Comparison of ENCODE assay signal across 26 cellular contexts in the genomic region with DNA sequence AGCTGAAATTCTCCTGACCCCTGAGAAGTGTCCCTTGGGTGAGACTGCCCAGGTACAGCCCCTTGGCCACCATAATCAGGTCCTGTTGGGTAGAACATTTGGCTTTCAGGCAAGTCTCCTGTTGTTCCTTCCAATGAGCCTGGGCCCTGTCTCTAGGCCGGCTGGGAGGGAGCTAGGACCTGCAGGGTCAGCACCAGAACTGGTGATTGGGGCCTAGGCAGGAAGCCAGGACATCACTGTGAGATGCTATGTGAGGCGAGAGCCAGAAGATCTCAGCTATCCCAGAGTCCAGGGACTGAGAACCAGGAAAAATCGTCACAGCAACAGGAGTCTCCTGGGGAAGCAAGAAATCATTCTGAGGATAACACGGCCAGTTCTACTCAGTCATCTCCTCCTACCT. TPM values are rescaled to one million over a fixed set of nuclear protein-coding genes. Genes with fewer than 3 reads are reported as not detected.
DNase-seq lines count a peak whose midpoint lies in the region; ATAC-seq and TF ChIP-seq lines count a peak whose summit lies in the region.
"Had no signal": no experiment of that assay in that cellular context is flagged by ENCODE, and none has a peak within 500 bp of the region (broad histone marks: within the 10 kb centered on the region; RNA-seq: fewer than 3 reads in every experiment).

No MANE protein-coding gene starts in this region.

- DNase-seq in G401 (ENCODE audit: low spot score) (peak; percentile 92), cerebellar cortex (ENCODE audit: low spot score) (peak; percentile 89), heart right ventricle (peak; percentile 40 to 65), neural crest cell (ENCODE audit: low read depth, low spot score) (no peak), occipital lobe (lab: John Stamatoyannopoulos, UW) (no peak), epidermal melanocyte (ENCODE audit: insufficient read length, low spot score) (no peak), colonic mucosa (no peak)
- DNase-seq in activated naive CD8-positive, alpha-beta T cell treated with anti-CD3 and anti-CD28 coated beads for 36 hours: no peak
- DNase-seq: activated CD4-positive, CD25-positive, alpha-beta regulatory T cell treated with anti-CD3 and anti-CD28 coated beads, Interleukin-2, amount 50 U/mL, for 72 hours; activated naive CD4-positive, alpha-beta T cell treated with Interleukin-2 at 50 U/mL for 16 hours; effector CD4-positive, alpha-beta T cell; EL; glutamatergic neuron; mucosa of descending colon; natural killer cell; NCI-H1417 treated with DMSO at 0.1 percent for 48 hours; NCI-H2029 treated with DMSO at 0.1 percent for 48 hours; NK-92 treated with Interleukin-12 subunit alpha and Interleukin-12 subunit beta, amount 100 ng/mL, for 24 hours; stimulated activated CD4-positive, alpha-beta T cell treated with anti-CD3 and anti-CD28 coated beads, Interleukin-2, amount 100 ng/mL, for 24 hours; stimulated activated CD8-positive, alpha-beta memory T cell treated with anti-CD3 and anti-CD28 coated beads, Interleukin-4, amount 100 ng/mL, for 48 hours had no signal

- peaks cover 0 to 5% (median 0%) of the 10 kb centered on the region in 7 donors for H3K27me3 ChIP-seq in heart right ventricle
- no peaks in the 10 kb centered on the region for H3K27me3 ChIP-seq in colonic mucosa

- H3K4me1 Mint-ChIP-seq in neural crest cell: peaks cover 15% of the 10 kb centered on the region
- no peaks in the 10 kb centered on the region for H3K4me1 Mint-ChIP-seq in activated naive CD8-positive, alpha-beta T cell treated with anti-CD3 and anti-CD28 coated beads for 36 hours
- H3K4me1 Mint-ChIP-seq: natural killer cell had no signal

- peaks cover 6 to 49% (median 23%) of the 10 kb centered on the region in 9 donors for H3K4me1 ChIP-seq in heart right ventricle
- no peaks in the 10 kb centered on the region for H3K4me1 ChIP-seq in colonic mucosa

- ATAC-seq in heart right ventricle: peak in 7 of 8 donors; percentile 52 to 75 (median 68)

- H3K27ac ChIP-seq in heart right ventricle (peak overlapping the region in 9 of 10 donors; percentile 27 to 73 (median 52)), colonic mucosa (no peak overlapping the region)
- H3K27ac ChIP-seq: epithelial cell of prostate, HL-60 had no signal

- intact Hi-C loops in heart right ventricle (cut with DNase I) (loop anchor here in 1 of 10 donors (10.0 kb wide), 1 partner anchor 122 kb away; no protein-coding TSS in a partner anchor), colonic mucosa (cut with DNase I) (no loop called here)

- H3K4me3 Mint-ChIP-seq in neural crest cell: no peak overlapping the region
- H3K4me3 Mint-ChIP-seq in activated naive CD8-positive, alpha-beta T cell treated with anti-CD3 and anti-CD28 coated beads for 36 hours: no peak overlapping the region
- H3K4me3 Mint-ChIP-seq: activated T-cell treated with anti-CD3 and anti-CD28 coated beads, Interleukin-2, amount 50 U/mL, for 72 hours; CD4-positive, alpha-beta memory T cell; H9; natural killer cell; stimulated activated naive CD8-positive, alpha-beta T cell treated with anti-CD3 and anti-CD28 coated beads, Interleukin-15, Interleukin-2, amounts not matched to agents 100 ng/mL and 50 ng/mL, for 24 hours had no signal

- H3K4me3 ChIP-seq in heart right ventricle (no peak overlapping the region), colonic mucosa (no peak overlapping the region)
- H3K4me3 ChIP-seq: mucosa of descending colon had no signal

- H3K36me3 ChIP-seq in heart right ventricle (no peaks in the 10 kb centered on the region), colonic mucosa (no peaks in the 10 kb centered on the region)

- in situ Hi-C loops in G401 (cut with HindIII; ENCODE audit: low sequenced_read_pairs): no loop called here

- H3K27me3 Mint-ChIP-seq in neural crest cell (ENCODE audit: low read depth): no peaks in the 10 kb centered on the region
- no peaks in the 10 kb centered on the region for H3K27me3 Mint-ChIP-seq in activated naive CD8-positive, alpha-beta T cell treated with anti-CD3 and anti-CD28 coated beads for 36 hours
- H3K27me3 Mint-ChIP-seq: stimulated activated naive CD8-positive, alpha-beta T cell treated with anti-CD3 and anti-CD28 coated beads, Interleukin-15, Interleukin-2, amounts not matched to agents 100 ng/mL and 50 ng/mL, for 24 hours had no signal

- H3K9me3 ChIP-seq in heart right ventricle (no peaks in the 10 kb centered on the region), colonic mucosa (no peaks in the 10 kb centered on the region)
- H3K9me3 ChIP-seq: mucosa of descending colon had no signal

- peak overlapping the region; percentile 69 for H3K27ac Mint-ChIP-seq in neural crest cell (ENCODE audit: unreplicated experiment)
- H3K27ac Mint-ChIP-seq in activated naive CD8-positive, alpha-beta T cell treated with anti-CD3 and anti-CD28 coated beads for 36 hours: no peak overlapping the region
- H3K27ac Mint-ChIP-seq: activated T-cell treated with anti-CD3 and anti-CD28 coated beads, Interleukin-2, amount 50 U/mL, for 72 hours; natural killer cell; stimulated activated naive CD8-positive, alpha-beta T cell treated with anti-CD3 and anti-CD28 coated beads, Interleukin-15, Interleukin-2, amounts not matched to agents 100 ng/mL and 50 ng/mL, for 24 hours had no signal

- no peak for TF ChIP-seq CTCF in heart right ventricle (IDR thresholded peaks at IDR 0.05)
- TF ChIP-seq CTCF in neural crest cell (conservative IDR thresholded peaks at IDR 0.05): no peak
- no peak for TF ChIP-seq CTCF in colonic mucosa (IDR thresholded peaks at IDR 0.05)

- H3K9ac ChIP-seq in colonic mucosa (ENCODE audit: low read depth in 2 of 2, low read length in 2 of 2): no peak overlapping the region

- H3K36me3 Mint-ChIP-seq in neural crest cell (ENCODE audit: low read depth): no peaks in the 10 kb centered on the region
- H3K36me3 Mint-ChIP-seq in activated naive CD8-positive, alpha-beta T cell treated with anti-CD3 and anti-CD28 coated beads for 36 hours: no peaks in the 10 kb centered on the region
- H3K36me3 Mint-ChIP-seq: CD4-positive, alpha-beta memory T cell; natural killer cell had no signal

- H3K9me3 Mint-ChIP-seq in neural crest cell: no peaks in the 10 kb centered on the region
- H3K9me3 Mint-ChIP-seq in activated naive CD8-positive, alpha-beta T cell treated with anti-CD3 and anti-CD28 coated beads for 36 hours: no peaks in the 10 kb centered on the region
- H3K9me3 Mint-ChIP-seq: activated T-cell treated with anti-CD3 and anti-CD28 coated beads, Interleukin-2, amount 50 U/mL, for 72 hours; H9; natural killer cell; stimulated activated naive CD8-positive, alpha-beta T cell treated with anti-CD3 and anti-CD28 coated beads, Interleukin-15, Interleukin-2, amounts not matched to agents 100 ng/mL and 50 ng/mL, for 24 hours had no signal

- WGBS in heart right ventricle, 2 donors: 47 to 48% methylated on average over 4 of the region's 4 CpGs

RNA-seq across cellular contexts. Expression of a gene that starts 51.5 kb away (rescaled TPM):
- 1.2 and 1.8 TPM in 2 replicates for total RNA-seq in G401 (2014; rRNA removed; shearing (Covaris generic))
- total RNA-seq in heart right ventricle (10 to 100 TPM in 9 of 10 donors, 1 to 10 TPM in 1; 8.4 to 45.8 (median 17.9) TPM), neural crest cell (16.2 and 17.3 TPM in 2 replicates), occipital lobe (27.0 TPM), colonic mucosa (100 to 1,000 TPM in 1 of 2 donors, 10 to 100 TPM in 1; 97.3 to 105 TPM)
- 10 to 100 TPM; 16.2 to 21.6 TPM for polyA plus RNA-seq in heart right ventricle
- total RNA-seq in activated naive CD8-positive, alpha-beta T cell treated with anti-CD3 and anti-CD28 coated beads for 36 hours: not detected
- total RNA-seq: CD4-positive, alpha-beta memory T cell had no signal
- polyA plus RNA-seq: CD4-positive, alpha-beta memory T cell had no signal

Comparison
In these comparisons a context has a peak if more than half of its experiments do, and no peak if none do; other contexts are left out.
1. DNase-seq: peak in G401 (single experiment), cerebellar cortex (single experiment) and heart right ventricle (2 of 2); none in neural crest cell (single experiment), occipital lobe (single experiment), epidermal melanocyte (single experiment), activated naive CD8-positive, alpha-beta T cell treated with anti-CD3 and anti-CD28 coated beads for 36 hours (single experiment) and colonic mucosa (single experiment).